Comparison of ENCODE assay signal across 1 cellular context in genomic region chr10:93081834-93082233, GRCh38.
TF ChIP-seq lines count a peak whose summit lies in the region.

No MANE protein-coding gene starts in this region.

TF ChIP-seq in WTC11, 78 proteins besides CTCF, POLR2A, EP300 and RAD21 (continued from another document):
- no peak for TF ChIP-seq ZNF281 (CRISPR knock-in tag; IDR thresholded peaks at IDR 0.05)
- TF ChIP-seq ZNF317 (CRISPR knock-in tag; IDR thresholded peaks at IDR 0.05; ENCODE audit: borderline replicate concordance, low read depth) = no peak
- no peak for TF ChIP-seq MYBL2 (CRISPR knock-in tag; IDR thresholded peaks at IDR 0.05)
- no peak for TF ChIP-seq GRHL2 (CRISPR knock-in tag; IDR thresholded peaks at IDR 0.05; ENCODE audit: insufficient replicate concordance, severe bottlenecking)
- no peak for TF ChIP-seq MXD4 (CRISPR knock-in tag; IDR thresholded peaks at IDR 0.05; ENCODE audit: borderline replicate concordance)
- no peak for TF ChIP-seq KAT7 (CRISPR knock-in tag; IDR thresholded peaks at IDR 0.05; ENCODE audit: borderline replicate concordance)
- TF ChIP-seq NR1H2 (CRISPR knock-in tag; IDR thresholded peaks at IDR 0.05) = no peak
- TF ChIP-seq E2F4 (CRISPR knock-in tag; IDR thresholded peaks at IDR 0.05; ENCODE audit: borderline replicate concordance, low read depth) = no peak
- TF ChIP-seq ATF3 (CRISPR knock-in tag; conservative IDR thresholded peaks at IDR 0.05) = no peak
- TF ChIP-seq GTF2I (CRISPR knock-in tag; conservative IDR thresholded peaks at IDR 0.05) = no peak
- TF ChIP-seq ZNF425 (CRISPR knock-in tag; conservative IDR thresholded peaks at IDR 0.05) = no peak
- TF ChIP-seq ZNF232 (CRISPR knock-in tag; IDR thresholded peaks at IDR 0.05) = no peak
- no peak for TF ChIP-seq JUN (CRISPR knock-in tag; IDR thresholded peaks at IDR 0.05)
